In the genomic region with DNA sequence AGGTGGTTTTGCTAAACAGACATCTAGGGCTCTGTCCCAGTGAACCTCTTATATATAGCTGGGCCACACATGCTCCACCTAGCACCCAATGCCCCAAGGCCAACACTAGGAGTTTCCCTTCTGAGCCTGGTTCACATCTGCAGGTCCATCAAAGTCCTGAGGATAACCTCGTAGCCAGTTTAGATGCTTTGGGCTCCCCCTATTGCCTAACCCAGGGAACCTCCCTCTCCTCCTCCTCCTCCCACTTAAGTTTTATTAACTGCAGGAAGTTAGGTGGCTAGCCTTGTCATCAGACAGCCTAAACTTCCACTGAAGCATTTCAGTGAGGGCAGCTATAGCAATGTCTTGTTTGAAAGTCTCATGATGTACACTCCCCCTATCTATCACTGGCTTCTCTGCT, we compare ENCODE assay signal across 9 cellular contexts.
DNase-seq lines count a peak whose midpoint lies in the region; ATAC-seq and TF ChIP-seq lines count a peak whose summit lies in the region.
"Had no signal": no experiment of that assay in that cellular context is flagged by ENCODE, and none has a peak within 500 bp of the region (broad histone marks: within the 10 kb centered on the region; RNA-seq: fewer than 3 reads in every experiment).

No MANE protein-coding gene starts in this region.

- peak; percentile 66 for ATAC-seq in GM21717 (IDR thresholded peaks at IDR 0.05; ENCODE audit: unreplicated experiment)

- no peaks in the 10 kb centered on the region for H3K36me3 Mint-ChIP-seq in CD8-positive, alpha-beta memory T cell
- H3K36me3 Mint-ChIP-seq: activated naive CD8-positive, alpha-beta T cell treated with anti-CD3 and anti-CD28 coated beads, Interleukin-2, amount 10 ng/mL, durations not matched to agents 7 days and 5 days had no signal

- in situ Hi-C loops in GM13976 (cut with MboI; ENCODE audit: low sequenced_read_pairs, unreplicated experiment) = loop anchor here (25.0 kb wide), 2 partner anchors 707 to 807 kb away; no protein-coding TSS in a partner anchor

- H3K9me3 Mint-ChIP-seq in CD8-positive, alpha-beta memory T cell = peaks cover 0 to 2% (median 0%) of the 10 kb centered on the region in 5 donors
- H3K9me3 Mint-ChIP-seq: activated naive CD8-positive, alpha-beta T cell treated with anti-CD3 and anti-CD28 coated beads, Interleukin-2, amount 10 ng/mL, durations not matched to agents 7 days and 5 days had no signal

- H3K9me3 ChIP-seq in CD8-positive, alpha-beta memory T cell (ENCODE audit: low read length) = no peaks in the 10 kb centered on the region

- no peaks in the 10 kb centered on the region for H3K4me1 Mint-ChIP-seq in CD8-positive, alpha-beta memory T cell
- H3K4me1 Mint-ChIP-seq: activated naive CD8-positive, alpha-beta T cell treated with anti-CD3 and anti-CD28 coated beads, Interleukin-2, amount 10 ng/mL, durations not matched to agents 7 days and 5 days had no signal

- peaks cover 0 to 7% of the 10 kb centered on the region in 2 donors for H3K27me3 Mint-ChIP-seq in CD8-positive, alpha-beta memory T cell

- H3K4me1 ChIP-seq in CD8-positive, alpha-beta memory T cell (ENCODE audit: insufficient read depth, low read length) = no peaks in the 10 kb centered on the region

- no peak overlapping the region for H3K4me3 ChIP-seq in epithelial cell of proximal tubule (ENCODE audit: low read depth, low read length)
- no peak overlapping the region for H3K4me3 ChIP-seq in CD8-positive, alpha-beta memory T cell (ENCODE audit: low read length)

- TF ChIP-seq CTCF in GM12873 (IDR thresholded peaks at IDR 0.05; ENCODE audit: insufficient read depth, low read depth, low read length, missing control alignments) = peak; percentile 44
- TF ChIP-seq CTCF in epithelial cell of proximal tubule (conservative IDR thresholded peaks at IDR 0.05; ENCODE audit: low read depth, low read length) = peak; percentile 2
- TF ChIP-seq CTCF in GM13976 (IDR thresholded peaks at IDR 0.05; ENCODE audit: borderline replicate concordance, control extremely low read depth, extremely low read depth, insufficient read depth, missing control alignments) = no peak

- H3K27ac ChIP-seq in CD8-positive, alpha-beta memory T cell (ENCODE audit: low read depth, low read length) = no peak overlapping the region

- DNase-seq in M059J (ENCODE audit: low read depth) = peak; percentile 3
- no peak for DNase-seq in epithelial cell of proximal tubule (ENCODE audit: low read depth)
- DNase-seq in GM13976 (ENCODE audit: low spot score) = no peak
- no peak for DNase-seq in hippocampal formation (lab: John Stamatoyannopoulos, UW)
- no peak for DNase-seq in NK-92 (lab: John Stamatoyannopoulos, UW; ENCODE audit: unreplicated experiment)
- no peak for DNase-seq in CD8-positive, alpha-beta memory T cell
- DNase-seq: activated naive CD8-positive, alpha-beta T cell treated with anti-CD3 and anti-CD28 coated beads, Interleukin-2, amount 10 ng/mL, durations not matched to agents 7 days and 5 days had no signal

- H3K4me3 Mint-ChIP-seq in CD8-positive, alpha-beta memory T cell = no peak overlapping the region
- H3K4me3 Mint-ChIP-seq: activated naive CD8-positive, alpha-beta T cell treated with anti-CD3 and anti-CD28 coated beads, Interleukin-2, amount 10 ng/mL, durations not matched to agents 7 days and 5 days had no signal

- no peak overlapping the region for H3K27ac Mint-ChIP-seq in CD8-positive, alpha-beta memory T cell
- H3K27ac Mint-ChIP-seq: activated naive CD8-positive, alpha-beta T cell treated with anti-CD3 and anti-CD28 coated beads, Interleukin-2, amount 10 ng/mL, durations not matched to agents 7 days and 5 days had no signal

- H3K27me3 ChIP-seq in CD8-positive, alpha-beta memory T cell (ENCODE audit: insufficient read depth, low read length, poor library complexity, severe bottlenecking) = no peaks in the 10 kb centered on the region

- POLR2A ChIA-PET in CD8-positive, alpha-beta memory T cell (lab: Charles Lee) = no interaction called here

- CTCF ChIA-PET in CD8-positive, alpha-beta memory T cell (lab: Charles Lee) = no interaction called here

- H3K36me3 ChIP-seq in CD8-positive, alpha-beta memory T cell (ENCODE audit: insufficient read depth, low read length) = no peaks in the 10 kb centered on the region
